Comparison of ENCODE assay signal across 1 cellular context in genomic region chr16:23149267-23149992, GRCh38.
TF ChIP-seq lines count a peak whose summit lies in the region.

TSS of gene USP31 (minus strand) at chr16:23149452. CDS start at chr16:23149270, 182 bp downstream.

TF ChIP-seq in K562, 482 proteins besides CTCF, POLR2A, EP300 and RAD21 (continued from another document and continues in another):
- TF ChIP-seq KAT2B (IDR thresholded peaks at IDR 0.05; ENCODE audit: low read depth, low read length) (no peak), ATF4 (CRISPR knock-in tag; IDR thresholded peaks at IDR 0.05) (peak; percentile 55; the same call in 1 of the 2 replicates), ERF (CRISPR knock-in tag; IDR thresholded peaks at IDR 0.05) (peak; percentile 82; the same call in 1 of the 2 replicates), MAZ (CRISPR knock-in tag; conservative IDR thresholded peaks at IDR 0.05 in 1 of 2, IDR thresholded peaks at IDR 0.05 in 1 of 2) (peak; percentile 68 to 92), SMARCA4 (IDR thresholded peaks at IDR 0.05) (no peak), ZNF133 (CRISPR knock-in tag; IDR thresholded peaks at IDR 0.05) (no peak), TRIM25 (IDR thresholded peaks at IDR 0.05; ENCODE audit: borderline replicate concordance) (no peak), HEY1 (CRISPR knock-in tag; IDR thresholded peaks at IDR 0.05; ENCODE audit: borderline replicate concordance) (no peak), C11orf30 (IDR thresholded peaks at IDR 0.05; ENCODE audit: low read depth) (0 out of 2 replicates have a peak, but pooled peaks have one; percentile 7), UBTF (IDR thresholded peaks at IDR 0.05; ENCODE audit: borderline replicate concordance in 1 of 2, low read depth in 2 of 2, low read length in 2 of 2) (peak; percentile 82 to 97; a peak in 2 of 4 replicates), MCM3 (IDR thresholded peaks at IDR 0.05) (no peak), KDM5B (IDR thresholded peaks at IDR 0.05; ENCODE audit: insufficient replicate concordance, low read depth, low read length) (no peak), GABPB1 (CRISPR knock-in tag; IDR thresholded peaks at IDR 0.05) (peak; percentile 40; the same call in 1 of the 2 replicates), ARID1B (IDR thresholded peaks at IDR 0.05) (no peak), MNT (conservative IDR thresholded peaks at IDR 0.05) (peak in 1 of 2 experiments; percentile 62; a peak in 2 of 4 replicates), CBFA2T3 (IDR thresholded peaks at IDR 0.05) (no peak), CHD4 (IDR thresholded peaks at IDR 0.05; ENCODE audit: insufficient read depth, insufficient replicate concordance, low read depth, low read length, poor library complexity, severe bottlenecking) (no peak), BRF1 (IDR thresholded peaks at IDR 0.05; ENCODE audit: borderline replicate concordance, extremely low read depth, insufficient read length) (no peak), HDAC8 (tag; IDR thresholded peaks at IDR 0.05) (peak; percentile 71; the same call in 1 of the 2 replicates), NFIC (IDR thresholded peaks at IDR 0.05) (peak; percentile 43; the same call in 1 of the 2 replicates), ZNF77 (CRISPR knock-in tag; IDR thresholded peaks at IDR 0.05) (no peak), ZBTB9 (CRISPR knock-in tag; IDR thresholded peaks at IDR 0.05) (peak; percentile 95), THRAP3 (IDR thresholded peaks at IDR 0.05; ENCODE audit: borderline replicate concordance) (no peak), MIER1 (IDR thresholded peaks at IDR 0.05; ENCODE audit: low read depth) (no peak), ZNF232 (CRISPR knock-in tag; IDR thresholded peaks at IDR 0.05) (no peak)
- TF ChIP-seq, protein P1, sequence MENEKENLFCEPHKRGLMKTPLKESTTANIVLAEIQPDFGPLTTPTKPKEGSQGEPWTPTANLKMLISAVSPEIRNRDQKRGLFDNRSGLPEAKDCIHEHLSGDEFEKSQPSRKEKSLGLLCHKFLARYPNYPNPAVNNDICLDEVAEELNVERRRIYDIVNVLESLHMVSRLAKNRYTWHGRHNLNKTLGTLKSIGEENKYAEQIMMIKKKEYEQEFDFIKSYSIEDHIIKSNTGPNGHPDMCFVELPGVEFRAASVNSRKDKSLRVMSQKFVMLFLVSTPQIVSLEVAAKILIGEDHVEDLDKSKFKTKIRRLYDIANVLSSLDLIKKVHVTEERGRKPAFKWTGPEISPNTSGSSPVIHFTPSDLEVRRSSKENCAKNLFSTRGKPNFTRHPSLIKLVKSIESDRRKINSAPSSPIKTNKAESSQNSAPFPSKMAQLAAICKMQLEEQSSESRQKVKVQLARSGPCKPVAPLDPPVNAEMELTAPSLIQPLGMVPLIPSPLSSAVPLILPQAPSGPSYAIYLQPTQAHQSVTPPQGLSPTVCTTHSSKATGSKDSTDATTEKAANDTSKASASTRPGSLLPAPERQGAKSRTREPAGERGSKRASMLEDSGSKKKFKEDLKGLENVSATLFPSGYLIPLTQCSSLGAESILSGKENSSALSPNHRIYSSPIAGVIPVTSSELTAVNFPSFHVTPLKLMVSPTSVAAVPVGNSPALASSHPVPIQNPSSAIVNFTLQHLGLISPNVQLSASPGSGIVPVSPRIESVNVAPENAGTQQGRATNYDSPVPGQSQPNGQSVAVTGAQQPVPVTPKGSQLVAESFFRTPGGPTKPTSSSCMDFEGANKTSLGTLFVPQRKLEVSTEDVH (IDR thresholded peaks at IDR 0.05; ENCODE audit: low read depth, partially characterized antibody) = no peak
- TF ChIP-seq, protein P2, sequence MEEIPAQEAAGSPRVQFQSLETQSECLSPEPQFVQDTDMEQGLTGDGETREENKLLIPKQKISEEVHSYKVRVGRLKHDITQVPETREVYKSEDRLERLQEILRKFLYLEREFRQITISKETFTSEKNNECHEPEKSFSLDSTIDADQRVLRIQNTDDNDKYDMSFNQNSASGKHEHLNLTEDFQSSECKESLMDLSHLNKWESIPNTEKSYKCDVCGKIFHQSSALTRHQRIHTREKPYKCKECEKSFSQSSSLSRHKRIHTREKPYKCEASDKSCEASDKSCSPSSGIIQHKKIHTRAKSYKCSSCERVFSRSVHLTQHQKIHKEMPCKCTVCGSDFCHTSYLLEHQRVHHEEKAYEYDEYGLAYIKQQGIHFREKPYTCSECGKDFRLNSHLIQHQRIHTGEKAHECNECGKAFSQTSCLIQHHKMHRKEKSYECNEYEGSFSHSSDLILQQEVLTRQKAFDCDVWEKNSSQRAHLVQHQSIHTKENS (CRISPR knock-in tag; IDR thresholded peaks at IDR 0.05) = no peak
- TF ChIP-seq, protein P3, sequence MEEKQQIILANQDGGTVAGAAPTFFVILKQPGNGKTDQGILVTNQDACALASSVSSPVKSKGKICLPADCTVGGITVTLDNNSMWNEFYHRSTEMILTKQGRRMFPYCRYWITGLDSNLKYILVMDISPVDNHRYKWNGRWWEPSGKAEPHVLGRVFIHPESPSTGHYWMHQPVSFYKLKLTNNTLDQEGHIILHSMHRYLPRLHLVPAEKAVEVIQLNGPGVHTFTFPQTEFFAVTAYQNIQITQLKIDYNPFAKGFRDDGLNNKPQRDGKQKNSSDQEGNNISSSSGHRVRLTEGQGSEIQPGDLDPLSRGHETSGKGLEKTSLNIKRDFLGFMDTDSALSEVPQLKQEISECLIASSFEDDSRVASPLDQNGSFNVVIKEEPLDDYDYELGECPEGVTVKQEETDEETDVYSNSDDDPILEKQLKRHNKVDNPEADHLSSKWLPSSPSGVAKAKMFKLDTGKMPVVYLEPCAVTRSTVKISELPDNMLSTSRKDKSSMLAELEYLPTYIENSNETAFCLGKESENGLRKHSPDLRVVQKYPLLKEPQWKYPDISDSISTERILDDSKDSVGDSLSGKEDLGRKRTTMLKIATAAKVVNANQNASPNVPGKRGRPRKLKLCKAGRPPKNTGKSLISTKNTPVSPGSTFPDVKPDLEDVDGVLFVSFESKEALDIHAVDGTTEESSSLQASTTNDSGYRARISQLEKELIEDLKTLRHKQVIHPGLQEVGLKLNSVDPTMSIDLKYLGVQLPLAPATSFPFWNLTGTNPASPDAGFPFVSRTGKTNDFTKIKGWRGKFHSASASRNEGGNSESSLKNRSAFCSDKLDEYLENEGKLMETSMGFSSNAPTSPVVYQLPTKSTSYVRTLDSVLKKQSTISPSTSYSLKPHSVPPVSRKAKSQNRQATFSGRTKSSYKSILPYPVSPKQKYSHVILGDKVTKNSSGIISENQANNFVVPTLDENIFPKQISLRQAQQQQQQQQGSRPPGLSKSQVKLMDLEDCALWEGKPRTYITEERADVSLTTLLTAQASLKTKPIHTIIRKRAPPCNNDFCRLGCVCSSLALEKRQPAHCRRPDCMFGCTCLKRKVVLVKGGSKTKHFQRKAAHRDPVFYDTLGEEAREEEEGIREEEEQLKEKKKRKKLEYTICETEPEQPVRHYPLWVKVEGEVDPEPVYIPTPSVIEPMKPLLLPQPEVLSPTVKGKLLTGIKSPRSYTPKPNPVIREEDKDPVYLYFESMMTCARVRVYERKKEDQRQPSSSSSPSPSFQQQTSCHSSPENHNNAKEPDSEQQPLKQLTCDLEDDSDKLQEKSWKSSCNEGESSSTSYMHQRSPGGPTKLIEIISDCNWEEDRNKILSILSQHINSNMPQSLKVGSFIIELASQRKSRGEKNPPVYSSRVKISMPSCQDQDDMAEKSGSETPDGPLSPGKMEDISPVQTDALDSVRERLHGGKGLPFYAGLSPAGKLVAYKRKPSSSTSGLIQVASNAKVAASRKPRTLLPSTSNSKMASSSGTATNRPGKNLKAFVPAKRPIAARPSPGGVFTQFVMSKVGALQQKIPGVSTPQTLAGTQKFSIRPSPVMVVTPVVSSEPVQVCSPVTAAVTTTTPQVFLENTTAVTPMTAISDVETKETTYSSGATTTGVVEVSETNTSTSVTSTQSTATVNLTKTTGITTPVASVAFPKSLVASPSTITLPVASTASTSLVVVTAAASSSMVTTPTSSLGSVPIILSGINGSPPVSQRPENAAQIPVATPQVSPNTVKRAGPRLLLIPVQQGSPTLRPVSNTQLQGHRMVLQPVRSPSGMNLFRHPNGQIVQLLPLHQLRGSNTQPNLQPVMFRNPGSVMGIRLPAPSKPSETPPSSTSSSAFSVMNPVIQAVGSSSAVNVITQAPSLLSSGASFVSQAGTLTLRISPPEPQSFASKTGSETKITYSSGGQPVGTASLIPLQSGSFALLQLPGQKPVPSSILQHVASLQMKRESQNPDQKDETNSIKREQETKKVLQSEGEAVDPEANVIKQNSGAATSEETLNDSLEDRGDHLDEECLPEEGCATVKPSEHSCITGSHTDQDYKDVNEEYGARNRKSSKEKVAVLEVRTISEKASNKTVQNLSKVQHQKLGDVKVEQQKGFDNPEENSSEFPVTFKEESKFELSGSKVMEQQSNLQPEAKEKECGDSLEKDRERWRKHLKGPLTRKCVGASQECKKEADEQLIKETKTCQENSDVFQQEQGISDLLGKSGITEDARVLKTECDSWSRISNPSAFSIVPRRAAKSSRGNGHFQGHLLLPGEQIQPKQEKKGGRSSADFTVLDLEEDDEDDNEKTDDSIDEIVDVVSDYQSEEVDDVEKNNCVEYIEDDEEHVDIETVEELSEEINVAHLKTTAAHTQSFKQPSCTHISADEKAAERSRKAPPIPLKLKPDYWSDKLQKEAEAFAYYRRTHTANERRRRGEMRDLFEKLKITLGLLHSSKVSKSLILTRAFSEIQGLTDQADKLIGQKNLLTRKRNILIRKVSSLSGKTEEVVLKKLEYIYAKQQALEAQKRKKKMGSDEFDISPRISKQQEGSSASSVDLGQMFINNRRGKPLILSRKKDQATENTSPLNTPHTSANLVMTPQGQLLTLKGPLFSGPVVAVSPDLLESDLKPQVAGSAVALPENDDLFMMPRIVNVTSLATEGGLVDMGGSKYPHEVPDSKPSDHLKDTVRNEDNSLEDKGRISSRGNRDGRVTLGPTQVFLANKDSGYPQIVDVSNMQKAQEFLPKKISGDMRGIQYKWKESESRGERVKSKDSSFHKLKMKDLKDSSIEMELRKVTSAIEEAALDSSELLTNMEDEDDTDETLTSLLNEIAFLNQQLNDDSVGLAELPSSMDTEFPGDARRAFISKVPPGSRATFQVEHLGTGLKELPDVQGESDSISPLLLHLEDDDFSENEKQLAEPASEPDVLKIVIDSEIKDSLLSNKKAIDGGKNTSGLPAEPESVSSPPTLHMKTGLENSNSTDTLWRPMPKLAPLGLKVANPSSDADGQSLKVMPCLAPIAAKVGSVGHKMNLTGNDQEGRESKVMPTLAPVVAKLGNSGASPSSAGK (IDR thresholded peaks at IDR 0.05) = no peak
